Comparison of ENCODE assay signal across 14 cellular contexts in genomic region chr21:42406201-42406601, GRCh38. TPM values are rescaled to one million over a fixed set of nuclear protein-coding genes. Genes with fewer than 3 reads are reported as not detected.
DNase-seq lines count a peak whose midpoint lies in the region; ATAC-seq and TF ChIP-seq lines count a peak whose summit lies in the region.
"Had no signal": no experiment of that assay in that cellular context is flagged by ENCODE, and none has a peak within 500 bp of the region (broad histone marks: within the 10 kb centered on the region; RNA-seq: fewer than 3 reads in every experiment).

No MANE protein-coding gene starts in this region.

- peak overlapping the region; percentile 94 for H3K4me3 Mint-ChIP-seq in activated CD4-positive, alpha-beta T cell treated with anti-CD3 and anti-CD28 coated beads, Interleukin-2, amount 10 ng/mL, durations not matched to agents 7 days and 5 days
- H3K4me3 Mint-ChIP-seq: HFFc6 had no signal

- no peak for TF ChIP-seq CTCF in adrenal gland (IDR thresholded peaks at IDR 0.05)

- H3K36me3 ChIP-seq in adrenal gland (replicated peaks in 1 of 2): no peaks in the 10 kb centered on the region
- H3K36me3 ChIP-seq: gastroesophageal sphincter had no signal

- H3K36me3 Mint-ChIP-seq in activated CD4-positive, alpha-beta T cell treated with anti-CD3 and anti-CD28 coated beads, Interleukin-2, amount 10 ng/mL, durations not matched to agents 7 days and 5 days (ENCODE audit: low read depth): peaks cover 59% of the 10 kb centered on the region

- peaks cover 7% of the 10 kb centered on the region for H3K9me3 Mint-ChIP-seq in activated CD4-positive, alpha-beta T cell treated with anti-CD3 and anti-CD28 coated beads, Interleukin-2, amount 10 ng/mL, durations not matched to agents 7 days and 5 days

- peak overlapping the region; percentile 90 for H3K27ac Mint-ChIP-seq in activated CD4-positive, alpha-beta T cell treated with anti-CD3 and anti-CD28 coated beads, Interleukin-2, amount 10 ng/mL, durations not matched to agents 7 days and 5 days
- H3K27ac Mint-ChIP-seq: HFFc6 had no signal

- no peak for ATAC-seq in GM18870 (IDR thresholded peaks at IDR 0.05; ENCODE audit: unreplicated experiment)
- ATAC-seq: gastroesophageal sphincter, left colon had no signal

- peaks cover 55% of the 10 kb centered on the region for H3K4me1 Mint-ChIP-seq in activated CD4-positive, alpha-beta T cell treated with anti-CD3 and anti-CD28 coated beads, Interleukin-2, amount 10 ng/mL, durations not matched to agents 7 days and 5 days

- 63 to 79% (median 74%) methylated on average over 8 to 10 of the region's 10 CpGs for WGBS in adrenal gland, 4 donors

- H3K4me3 ChIP-seq in adrenal gland: no peak overlapping the region
- H3K4me3 ChIP-seq: gastroesophageal sphincter, SK-N-MC had no signal

- intact Hi-C loops in adrenal gland (cut with DNase I): no loop called here

- CTCF ChIA-PET in activated CD4-positive, alpha-beta T cell treated with anti-CD3 and anti-CD28 coated beads, Interleukin-2, amount 10 ng/mL, durations not matched to agents 7 days and 5 days (lab: Charles Lee): no interaction called here

- no peak overlapping the region for H3K27ac ChIP-seq in adrenal gland
- H3K27ac ChIP-seq: gastroesophageal sphincter, SK-N-MC had no signal

- H3K27me3 ChIP-seq in adrenal gland: no peaks in the 10 kb centered on the region

- H3K4me1 ChIP-seq in adrenal gland (replicated peaks in 1 of 2): no peaks in the 10 kb centered on the region
- H3K4me1 ChIP-seq: gastroesophageal sphincter had no signal

- no peaks in the 10 kb centered on the region for H3K27me3 Mint-ChIP-seq in activated CD4-positive, alpha-beta T cell treated with anti-CD3 and anti-CD28 coated beads, Interleukin-2, amount 10 ng/mL, durations not matched to agents 7 days and 5 days

- TF ChIP-seq POLR2A in adrenal gland (IDR thresholded peaks at IDR 0.05): no peak

- DNase-seq in MV-4-11 (lab: John Stamatoyannopoulos, UW) (peak; percentile 86), adrenal gland (no peak), DMS53 treated with DMSO at 0.1 percent for 48 hours (lab: John Stamatoyannopoulos, UW; ENCODE audit: unreplicated experiment) (no peak)
- peak; percentile 78 for DNase-seq in activated CD4-positive, alpha-beta T cell treated with anti-CD3 and anti-CD28 coated beads, Interleukin-2, amount 10 ng/mL, durations not matched to agents 7 days and 5 days
- DNase-seq in central memory CD4-positive, alpha-beta T cell: peak; percentile 65
- peak; percentile 40 to 50 for DNase-seq in stimulated activated CD4-positive, alpha-beta T cell treated with anti-CD3 and anti-CD28 coated beads, Interleukin-4, amount 100 ng/mL, for 4 hours
- DNase-seq: HFFc6, left colon, NCI-H524, trophoblast cell had no signal

- POLR2A ChIA-PET in activated CD4-positive, alpha-beta T cell treated with anti-CD3 and anti-CD28 coated beads, Interleukin-2, amount 10 ng/mL, durations not matched to agents 7 days and 5 days (lab: Charles Lee): no interaction called here

- no peaks in the 10 kb centered on the region for H3K9me3 ChIP-seq in adrenal gland (replicated peaks in 1 of 3)

RNA-seq across cellular contexts. Expression of gene UBASH3A, which starts 2.5 kb away (rescaled TPM):
- total RNA-seq in activated CD4-positive, alpha-beta T cell treated with anti-CD3 and anti-CD28 coated beads, Interleukin-2, amount 10 ng/mL, durations not matched to agents 7 days and 5 days: 10 to 100 TPM; 77.4 to 83.7 TPM
- 1 to 10 TPM in 1 of 8 donors, under 1 TPM in 6, not detected in 1; 0.21 to 1.2 (median 0.43) TPM for total RNA-seq in adrenal gland
- polyA plus RNA-seq in adrenal gland: under 1 TPM; 0.09 to 0.88 (median 0.44) TPM
- total RNA-seq: HFFc6, osteoblast had no signal

RNA-seq across cellular contexts. Expression of gene TMPRSS3, which starts 10.3 kb away (rescaled TPM):
- 1 to 10 TPM; 7.4 to 8.9 TPM for total RNA-seq in activated CD4-positive, alpha-beta T cell treated with anti-CD3 and anti-CD28 coated beads, Interleukin-2, amount 10 ng/mL, durations not matched to agents 7 days and 5 days
- total RNA-seq in adrenal gland: 1 to 10 TPM in 3 of 8 donors, under 1 TPM in 4, not detected in 1; 0.14 to 2.9 (median 0.78) TPM
- polyA plus RNA-seq in adrenal gland: under 1 TPM in 2 of 3 donors, not detected in 1; 0.18 to 0.37 TPM
- total RNA-seq: HFFc6, osteoblast had no signal

RNA-seq across cellular contexts. Expression of gene TFF1, which starts 39.9 kb away (rescaled TPM):
- not detected for total RNA-seq in activated CD4-positive, alpha-beta T cell treated with anti-CD3 and anti-CD28 coated beads, Interleukin-2, amount 10 ng/mL, durations not matched to agents 7 days and 5 days
- under 1 TPM in 1 of 8 donors, not detected in 7; 0.72 TPM for total RNA-seq in adrenal gland
- 1 to 10 TPM in 1 of 3 donors, not detected in 2; 1.5 TPM for polyA plus RNA-seq in adrenal gland
- total RNA-seq: gastroesophageal sphincter, HFFc6, osteoblast had no signal

RNA-seq across cellular contexts. Expression of gene TFF2, which starts 55.4 kb away (rescaled TPM):
- not detected for total RNA-seq in activated CD4-positive, alpha-beta T cell treated with anti-CD3 and anti-CD28 coated beads, Interleukin-2, amount 10 ng/mL, durations not matched to agents 7 days and 5 days
- total RNA-seq in adrenal gland: not detected
- polyA plus RNA-seq in adrenal gland: under 1 TPM in 1 of 3 donors, not detected in 2; 0.17 TPM
- total RNA-seq: gastroesophageal sphincter, HFFc6, osteoblast had no signal

Comparison
In these comparisons a context has a peak if more than half of its experiments do, and no peak if none do; other contexts are left out.
1. DNase-seq: peak in MV-4-11 (single experiment), activated CD4-positive, alpha-beta T cell treated with anti-CD3 and anti-CD28 coated beads, Interleukin-2, amount 10 ng/mL, durations not matched to agents 7 days and 5 days (single experiment), central memory CD4-positive, alpha-beta T cell (single experiment) and stimulated activated CD4-positive, alpha-beta T cell treated with anti-CD3 and anti-CD28 coated beads, Interleukin-4, amount 100 ng/mL, for 4 hours (2 of 2); none in adrenal gland (0 of 7) and DMS53 treated with DMSO at 0.1 percent for 48 hours (single experiment).
2. RNA of gene UBASH3A, which starts 2.5 kb away (total RNA-seq): 77.4 to 83.7 TPM in activated CD4-positive, alpha-beta T cell treated with anti-CD3 and anti-CD28 coated beads, Interleukin-2, amount 10 ng/mL, durations not matched to agents 7 days and 5 days; 0.21 to 1.2 TPM in adrenal gland; every median in the first group is over 10 times any median in the second.